Comparison of ENCODE assay signal across 1 cellular context in the genomic region with DNA sequence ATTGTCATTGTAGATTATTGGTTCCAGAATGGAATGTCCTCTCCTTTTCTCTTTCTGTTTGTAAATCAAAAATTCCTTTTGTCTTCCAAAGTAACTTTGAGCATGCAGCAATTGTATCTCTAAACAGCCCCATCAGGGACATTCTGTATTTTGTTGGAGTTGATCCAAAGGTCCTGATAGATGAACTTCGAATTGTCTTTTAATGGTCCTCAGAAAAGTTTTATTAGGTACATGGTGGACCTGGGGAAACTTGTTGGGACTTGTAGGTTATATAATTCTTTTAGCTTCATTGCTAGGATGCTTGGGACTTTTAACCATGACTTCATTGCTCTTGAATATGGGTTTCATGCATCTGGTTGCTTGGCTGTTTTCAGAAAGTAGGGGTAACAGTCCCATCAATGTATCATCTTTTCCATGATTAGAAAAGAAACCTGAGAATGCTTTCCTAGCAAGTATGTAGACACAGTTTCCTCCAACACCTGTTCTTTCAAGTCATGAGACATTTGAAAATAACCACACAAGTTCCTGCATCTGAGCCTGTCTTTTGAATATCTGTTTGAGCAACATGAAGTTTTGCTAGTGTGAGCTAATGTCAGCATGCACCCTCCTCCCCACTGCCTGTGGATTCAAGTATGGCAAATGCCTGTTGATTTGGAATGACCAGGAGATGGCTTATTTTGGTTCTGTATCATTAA.
TF ChIP-seq lines count a peak whose summit lies in the region.

No MANE protein-coding gene starts in this region.

TF ChIP-seq in GM23338, 12 proteins besides CTCF, POLR2A, EP300 and RAD21:
- TF ChIP-seq, protein P1, sequence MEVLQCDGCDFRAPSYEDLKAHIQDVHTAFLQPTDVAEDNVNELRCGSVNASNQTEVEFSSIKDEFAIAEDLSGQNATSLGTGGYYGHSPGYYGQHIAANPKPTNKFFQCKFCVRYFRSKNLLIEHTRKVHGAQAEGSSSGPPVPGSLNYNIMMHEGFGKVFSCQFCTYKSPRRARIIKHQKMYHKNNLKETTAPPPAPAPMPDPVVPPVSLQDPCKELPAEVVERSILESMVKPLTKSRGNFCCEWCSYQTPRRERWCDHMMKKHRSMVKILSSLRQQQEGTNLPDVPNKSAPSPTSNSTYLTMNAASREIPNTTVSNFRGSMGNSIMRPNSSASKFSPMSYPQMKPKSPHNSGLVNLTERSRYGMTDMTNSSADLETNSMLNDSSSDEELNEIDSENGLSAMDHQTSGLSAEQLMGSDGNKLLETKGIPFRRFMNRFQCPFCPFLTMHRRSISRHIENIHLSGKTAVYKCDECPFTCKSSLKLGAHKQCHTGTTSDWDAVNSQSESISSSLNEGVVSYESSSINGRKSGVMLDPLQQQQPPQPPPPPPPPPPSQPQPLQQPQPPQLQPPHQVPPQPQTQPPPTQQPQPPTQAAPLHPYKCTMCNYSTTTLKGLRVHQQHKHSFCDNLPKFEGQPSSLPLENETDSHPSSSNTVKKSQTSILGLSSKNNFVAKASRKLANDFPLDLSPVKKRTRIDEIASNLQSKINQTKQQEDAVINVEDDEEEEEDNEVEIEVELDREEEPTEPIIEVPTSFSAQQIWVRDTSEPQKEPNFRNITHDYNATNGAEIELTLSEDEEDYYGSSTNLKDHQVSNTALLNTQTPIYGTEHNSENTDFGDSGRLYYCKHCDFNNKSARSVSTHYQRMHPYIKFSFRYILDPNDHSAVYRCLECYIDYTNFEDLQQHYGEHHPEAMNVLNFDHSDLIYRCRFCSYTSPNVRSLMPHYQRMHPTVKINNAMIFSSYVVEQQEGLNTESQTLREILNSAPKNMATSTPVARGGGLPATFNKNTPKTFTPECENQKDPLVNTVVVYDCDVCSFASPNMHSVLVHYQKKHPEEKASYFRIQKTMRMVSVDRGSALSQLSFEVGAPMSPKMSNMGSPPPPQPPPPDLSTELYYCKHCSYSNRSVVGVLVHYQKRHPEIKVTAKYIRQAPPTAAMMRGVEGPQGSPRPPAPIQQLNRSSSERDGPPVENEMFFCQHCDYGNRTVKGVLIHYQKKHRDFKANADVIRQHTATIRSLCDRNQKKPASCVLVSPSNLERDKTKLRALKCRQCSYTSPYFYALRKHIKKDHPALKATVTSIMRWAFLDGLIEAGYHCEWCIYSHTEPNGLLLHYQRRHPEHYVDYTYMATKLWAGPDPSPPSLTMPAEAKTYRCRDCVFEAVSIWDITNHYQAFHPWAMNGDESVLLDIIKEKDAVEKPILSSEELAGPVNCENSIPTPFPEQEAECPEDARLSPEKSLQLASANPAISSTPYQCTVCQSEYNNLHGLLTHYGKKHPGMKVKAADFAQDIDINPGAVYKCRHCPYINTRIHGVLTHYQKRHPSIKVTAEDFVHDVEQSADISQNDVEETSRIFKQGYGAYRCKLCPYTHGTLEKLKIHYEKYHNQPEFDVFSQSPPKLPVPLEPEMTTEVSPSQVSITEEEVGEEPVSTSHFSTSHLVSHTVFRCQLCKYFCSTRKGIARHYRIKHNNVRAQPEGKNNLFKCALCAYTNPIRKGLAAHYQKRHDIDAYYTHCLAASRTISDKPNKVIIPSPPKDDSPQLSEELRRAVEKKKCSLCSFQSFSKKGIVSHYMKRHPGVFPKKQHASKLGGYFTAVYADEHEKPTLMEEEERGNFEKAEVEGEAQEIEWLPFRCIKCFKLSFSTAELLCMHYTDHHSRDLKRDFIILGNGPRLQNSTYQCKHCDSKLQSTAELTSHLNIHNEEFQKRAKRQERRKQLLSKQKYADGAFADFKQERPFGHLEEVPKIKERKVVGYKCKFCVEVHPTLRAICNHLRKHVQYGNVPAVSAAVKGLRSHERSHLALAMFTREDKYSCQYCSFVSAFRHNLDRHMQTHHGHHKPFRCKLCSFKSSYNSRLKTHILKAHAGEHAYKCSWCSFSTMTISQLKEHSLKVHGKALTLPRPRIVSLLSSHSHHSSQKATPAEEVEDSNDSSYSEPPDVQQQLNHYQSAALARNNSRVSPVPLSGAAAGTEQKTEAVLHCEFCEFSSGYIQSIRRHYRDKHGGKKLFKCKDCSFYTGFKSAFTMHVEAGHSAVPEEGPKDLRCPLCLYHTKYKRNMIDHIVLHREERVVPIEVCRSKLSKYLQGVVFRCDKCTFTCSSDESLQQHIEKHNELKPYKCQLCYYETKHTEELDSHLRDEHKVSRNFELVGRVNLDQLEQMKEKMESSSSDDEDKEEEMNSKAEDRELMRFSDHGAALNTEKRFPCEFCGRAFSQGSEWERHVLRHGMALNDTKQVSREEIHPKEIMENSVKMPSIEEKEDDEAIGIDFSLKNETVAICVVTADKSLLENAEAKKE (CRISPR knock-in tag; IDR thresholded peaks at IDR 0.05): no peak
- TF ChIP-seq, protein P2, sequence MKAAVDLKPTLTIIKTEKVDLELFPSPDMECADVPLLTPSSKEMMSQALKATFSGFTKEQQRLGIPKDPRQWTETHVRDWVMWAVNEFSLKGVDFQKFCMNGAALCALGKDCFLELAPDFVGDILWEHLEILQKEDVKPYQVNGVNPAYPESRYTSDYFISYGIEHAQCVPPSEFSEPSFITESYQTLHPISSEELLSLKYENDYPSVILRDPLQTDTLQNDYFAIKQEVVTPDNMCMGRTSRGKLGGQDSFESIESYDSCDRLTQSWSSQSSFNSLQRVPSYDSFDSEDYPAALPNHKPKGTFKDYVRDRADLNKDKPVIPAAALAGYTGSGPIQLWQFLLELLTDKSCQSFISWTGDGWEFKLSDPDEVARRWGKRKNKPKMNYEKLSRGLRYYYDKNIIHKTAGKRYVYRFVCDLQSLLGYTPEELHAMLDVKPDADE (IDR thresholded peaks at IDR 0.05): no peak
- TF ChIP-seq, protein P3, sequence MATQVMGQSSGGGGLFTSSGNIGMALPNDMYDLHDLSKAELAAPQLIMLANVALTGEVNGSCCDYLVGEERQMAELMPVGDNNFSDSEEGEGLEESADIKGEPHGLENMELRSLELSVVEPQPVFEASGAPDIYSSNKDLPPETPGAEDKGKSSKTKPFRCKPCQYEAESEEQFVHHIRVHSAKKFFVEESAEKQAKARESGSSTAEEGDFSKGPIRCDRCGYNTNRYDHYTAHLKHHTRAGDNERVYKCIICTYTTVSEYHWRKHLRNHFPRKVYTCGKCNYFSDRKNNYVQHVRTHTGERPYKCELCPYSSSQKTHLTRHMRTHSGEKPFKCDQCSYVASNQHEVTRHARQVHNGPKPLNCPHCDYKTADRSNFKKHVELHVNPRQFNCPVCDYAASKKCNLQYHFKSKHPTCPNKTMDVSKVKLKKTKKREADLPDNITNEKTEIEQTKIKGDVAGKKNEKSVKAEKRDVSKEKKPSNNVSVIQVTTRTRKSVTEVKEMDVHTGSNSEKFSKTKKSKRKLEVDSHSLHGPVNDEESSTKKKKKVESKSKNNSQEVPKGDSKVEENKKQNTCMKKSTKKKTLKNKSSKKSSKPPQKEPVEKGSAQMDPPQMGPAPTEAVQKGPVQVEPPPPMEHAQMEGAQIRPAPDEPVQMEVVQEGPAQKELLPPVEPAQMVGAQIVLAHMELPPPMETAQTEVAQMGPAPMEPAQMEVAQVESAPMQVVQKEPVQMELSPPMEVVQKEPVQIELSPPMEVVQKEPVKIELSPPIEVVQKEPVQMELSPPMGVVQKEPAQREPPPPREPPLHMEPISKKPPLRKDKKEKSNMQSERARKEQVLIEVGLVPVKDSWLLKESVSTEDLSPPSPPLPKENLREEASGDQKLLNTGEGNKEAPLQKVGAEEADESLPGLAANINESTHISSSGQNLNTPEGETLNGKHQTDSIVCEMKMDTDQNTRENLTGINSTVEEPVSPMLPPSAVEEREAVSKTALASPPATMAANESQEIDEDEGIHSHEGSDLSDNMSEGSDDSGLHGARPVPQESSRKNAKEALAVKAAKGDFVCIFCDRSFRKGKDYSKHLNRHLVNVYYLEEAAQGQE (IDR thresholded peaks at IDR 0.05; ENCODE audit: unreplicated experiment): no peak
- TF ChIP-seq EZH2 (IDR thresholded peaks at IDR 0.05; ENCODE audit: low read depth, unreplicated experiment): no peak
- no peak; the same call in 1 of the 2 replicates for TF ChIP-seq NANOG (IDR thresholded peaks at IDR 0.05; ENCODE audit: borderline replicate concordance)
- no peak for TF ChIP-seq ZNF114 (CRISPR knock-in tag; IDR thresholded peaks at IDR 0.05)
- TF ChIP-seq JUNB (IDR thresholded peaks at IDR 0.05; ENCODE audit: unreplicated experiment): no peak
- no peak for TF ChIP-seq STAT1 (IDR thresholded peaks at IDR 0.05; ENCODE audit: unreplicated experiment)
- no peak for TF ChIP-seq POLR2AphosphoS5 (IDR thresholded peaks at IDR 0.05; ENCODE audit: low read depth)
- no peak for TF ChIP-seq ZNF331 (CRISPR knock-in tag; IDR thresholded peaks at IDR 0.05; ENCODE audit: low read depth)
- no peak for TF ChIP-seq CREB1 (CRISPR knock-in tag; IDR thresholded peaks at IDR 0.05; ENCODE audit: low read depth)
- no peak for TF ChIP-seq EZH2phosphoT487 (IDR thresholded peaks at IDR 0.05; ENCODE audit: unreplicated experiment)
